In genomic region chr1:43453442-43454269, GRCh38 we compare ENCODE assay signal across 8 cellular contexts. TPM values are rescaled to one million over a fixed set of nuclear protein-coding genes. Genes with fewer than 3 reads are reported as not detected.
DNase-seq lines count a peak whose midpoint lies in the region; ATAC-seq and TF ChIP-seq lines count a peak whose summit lies in the region.

TSS of gene HYI (minus strand) at chr1:43453931. CDS start at chr1:43453793, 138 bp downstream.

- H3F3A ChIP-seq in neural cell (ENCODE audit: insufficient read depth, low read length, poor library complexity, severe bottlenecking), result no peaks in the 10 kb centered on the region

- TF ChIP-seq CTCF in RWPE2 (IDR thresholded peaks at IDR 0.05; ENCODE audit: poor library complexity, severe bottlenecking), result no peak
- no peak for TF ChIP-seq CTCF in foreskin keratinocyte (conservative IDR thresholded peaks at IDR 0.05)
- TF ChIP-seq CTCF in neural cell (IDR thresholded peaks at IDR 0.05; ENCODE audit: poor library complexity, severe bottlenecking), result no peak
- no peak for TF ChIP-seq CTCF in stomach (IDR thresholded peaks at IDR 0.05)

- H3K4me1 ChIP-seq in RWPE2 (ENCODE audit: insufficient read depth, poor library complexity, severe bottlenecking) (peaks cover 16% of the 10 kb centered on the region), foreskin keratinocyte (peaks cover 19% of the 10 kb centered on the region), stomach (peaks cover 4 to 44% (median 23%) of the 10 kb centered on the region in 4 donors)

- H3K9ac ChIP-seq in neural cell (ENCODE audit: low read length), result peak within 1 kb of the TSS; percentile 50

- H3K4me3 ChIP-seq in RWPE2 (ENCODE audit: severe bottlenecking) (peak within 1 kb of the TSS; percentile 44), neural cell (ENCODE audit: low read length) (peak within 1 kb of the TSS; percentile 60), stomach (peak within 1 kb of the TSS; percentile 51 to 66 (median 66))

- WGBS in stomach, 5 donors, result 0 to 1% (median 0%) methylated on average over 26 to 87 of the region's 87 CpGs

- H2AFZ ChIP-seq in neural cell (ENCODE audit: low read depth, low read length), result no peak within 1 kb of the TSS

- H3K27ac ChIP-seq in RWPE2 (ENCODE audit: poor library complexity, severe bottlenecking) (peak within 1 kb of the TSS; percentile 98), foreskin keratinocyte (peak within 1 kb of the TSS; percentile 66), neural cell (ENCODE audit: low read length) (no peak within 1 kb of the TSS), stomach (peak within 1 kb of the TSS; percentile 91 to 97 (median 93))

- ATAC-seq in RWPE2 (ENCODE audit: low read depth) (peak; percentile 59), foreskin keratinocyte (peak; percentile 69), HG02884 (IDR thresholded peaks at IDR 0.05; ENCODE audit: unreplicated experiment) (no peak)

- no peaks in the 10 kb centered on the region for H3K9me3 ChIP-seq in RWPE2 (ENCODE audit: severe bottlenecking)
- no peaks in the 10 kb centered on the region for H3K9me3 ChIP-seq in neural cell (ENCODE audit: low read length)
- H3K9me3 ChIP-seq in stomach, result no peaks in the 10 kb centered on the region

- TF ChIP-seq RAD21 in neural cell (conservative IDR thresholded peaks at IDR 0.05), result no peak

- no peaks in the 10 kb centered on the region for H3K9me2 ChIP-seq in neural cell (ENCODE audit: insufficient read depth, low read length)

- H3K36me3 ChIP-seq in RWPE2 (ENCODE audit: low read depth), result peaks cover 36% of the 10 kb centered on the region
- H3K36me3 ChIP-seq in neural cell (ENCODE audit: insufficient read depth, low read length), result peaks cover 4% of the 10 kb centered on the region
- peaks cover 32 to 39% (median 35%) of the 10 kb centered on the region in 4 donors for H3K36me3 ChIP-seq in stomach

- H3K79me2 ChIP-seq in neural cell (replicated peaks; ENCODE audit: insufficient read depth, low read length), result no peaks in the 10 kb centered on the region

- TF ChIP-seq EP300 in neural cell (conservative IDR thresholded peaks at IDR 0.05; ENCODE audit: poor library complexity, severe bottlenecking) (no peak), stomach (IDR thresholded peaks at IDR 0.05) (no peak)

- intact Hi-C loops in stomach (cut with DNase I; ENCODE audit: low total_unique reads), result no loop called here

- H4K20me1 ChIP-seq in neural cell (ENCODE audit: insufficient read depth), result no peaks in the 10 kb centered on the region

- H3K4me2 ChIP-seq in neural cell (ENCODE audit: low read length), result peak within 1 kb of the TSS; percentile 13

- no peak for TF ChIP-seq POLR2A in stomach (IDR thresholded peaks at IDR 0.05)

- H3K27me3 ChIP-seq in RWPE2 (ENCODE audit: insufficient read depth, poor library complexity, severe bottlenecking) (no peaks in the 10 kb centered on the region), foreskin keratinocyte (no peaks in the 10 kb centered on the region), neural cell (ENCODE audit: insufficient read depth, low read depth, low read length) (no peaks in the 10 kb centered on the region), stomach (no peaks in the 10 kb centered on the region)

- peak; percentile 92 for DNase-seq in EL
- DNase-seq in HuH-7.5 (ENCODE audit: low spot score), result peak; percentile 61
- DNase-seq in RWPE2 (ENCODE audit: low spot score), result no peak
- peak in 3 of 4 experiments; percentile 35 to 58 (median 38) for DNase-seq in activated naive CD4-positive, alpha-beta T cell (lab: John Stamatoyannopoulos, UW)
- peak; percentile 58 to 80 for DNase-seq in foreskin keratinocyte
- peak; percentile 85 for DNase-seq in stomach

TF ChIP-seq in neural cell, 6 proteins besides CTCF, POLR2A, EP300 and RAD21:
- TF ChIP-seq TAF1 (IDR thresholded peaks at IDR 0.05; ENCODE audit: low read depth) (no peak), MXI1 (conservative IDR thresholded peaks at IDR 0.05; ENCODE audit: poor library complexity, severe bottlenecking) (no peak), REST (IDR thresholded peaks at IDR 0.05; ENCODE audit: borderline replicate concordance) (no peak), SMC3 (conservative IDR thresholded peaks at IDR 0.05; ENCODE audit: poor library complexity) (no peak), EZH2 (IDR thresholded peaks at IDR 0.05; ENCODE audit: borderline replicate concordance, insufficient read depth, low read length, poor library complexity, severe bottlenecking) (no peak), POLR2AphosphoS5 (IDR thresholded peaks at IDR 0.05) (no peak)

RNA-seq across cellular contexts. Expression of gene HYI, which starts in this region (rescaled TPM):
- total RNA-seq in foreskin keratinocyte, result 86.0 and 93.4 TPM in 2 replicates
- polyA plus RNA-seq in foreskin keratinocyte, result 104 and 115 TPM in 2 replicates
- polyA plus RNA-seq in neural cell, result 14.8 and 20.2 TPM in 2 replicates
- 2.2 and 8.5 TPM in 2 replicates for polyA minus RNA-seq in neural cell
- 10 to 100 TPM; 24.4 to 77.6 (median 43.6) TPM for total RNA-seq in stomach
- 100 to 1,000 TPM in 2 of 3 donors, 10 to 100 TPM in 1; 64.2 to 173 (median 143) TPM for polyA plus RNA-seq in stomach
